Comparison of ENCODE assay signal across 20 cellular contexts in the genomic region with DNA sequence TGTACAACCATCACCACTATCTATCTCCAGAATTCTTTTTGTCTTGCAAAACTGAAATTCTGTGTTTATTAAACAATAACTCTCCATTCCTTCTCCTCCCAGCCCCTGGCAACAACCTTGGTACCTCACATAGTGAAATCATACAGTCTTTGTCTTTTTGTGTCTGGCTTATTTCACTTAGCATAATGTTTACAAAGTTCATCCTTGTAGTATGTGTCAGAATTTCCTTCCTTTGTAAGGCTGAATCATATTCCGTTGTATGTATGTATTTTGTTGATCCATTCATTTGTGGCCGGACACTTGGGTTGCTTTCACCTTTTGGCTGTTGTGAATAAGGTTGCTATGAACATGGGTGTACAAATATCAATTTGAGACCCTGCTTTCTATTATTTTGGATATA.
"Had no signal": no experiment of that assay in that cellular context is flagged by ENCODE, and none has a peak within 500 bp of the region (broad histone marks: within the 10 kb centered on the region; RNA-seq: fewer than 3 reads in every experiment).

No MANE protein-coding gene starts in this region.

- H3K27me3 ChIP-seq: right lobe of liver had no signal

- H3K9me3 ChIP-seq: gastroesophageal sphincter, heart left ventricle, right lobe of liver, tibial artery had no signal

- H3K36me3 ChIP-seq: cardiac muscle cell, gastroesophageal sphincter, heart left ventricle, right lobe of liver, tibial artery, WERI-Rb-1 had no signal

- H3K4me3 ChIP-seq: cardiac muscle cell, gastroesophageal sphincter, heart left ventricle, right lobe of liver, tibial artery had no signal

- DNase-seq: activated CD4-positive, alpha-beta T cell treated with anti-CD3 and anti-CD28 coated beads, Interleukin-2, amount 10 ng/mL, durations not matched to agents 7 days and 5 days; activated CD4-positive, CD25-positive, alpha-beta regulatory T cell treated with anti-CD3 and anti-CD28 coated beads, Interleukin-2, amount 50 U/mL, for 72 hours; activated CD8-positive, alpha-beta memory T cell treated with anti-CD3 and anti-CD28 coated beads, Interleukin-2, amount 10 ng/mL, durations not matched to agents 7 days and 5 days; activated CD8-positive, alpha-beta T cell treated with anti-CD3 and anti-CD28 coated beads for 36 hours; activated gamma-delta T cell treated with Interleukin-2 at 50 U/mL for 16 hours; effector CD8-positive, alpha-beta T cell; heart left ventricle; islet precursor cell; left cardiac atrium; naive B cell; occipital lobe; right lobe of liver; small intestine; stimulated activated CD4-positive, alpha-beta T cell treated with anti-CD3 and anti-CD28 coated beads, Interleukin-2, amount 100 ng/mL, for 24 hours; stimulated activated naive CD8-positive, alpha-beta T cell treated with anti-CD3 and anti-CD28 coated beads, Interleukin-15, amount 100 ng/mL, for 72 hours; T-helper 1 cell; tibial artery; WERI-Rb-1 had no signal

- H3K27ac ChIP-seq: cardiac muscle cell, gastroesophageal sphincter, heart left ventricle, right lobe of liver, tibial artery, WERI-Rb-1 had no signal

- H3K4me1 ChIP-seq: gastroesophageal sphincter, heart left ventricle, right lobe of liver, tibial artery had no signal
